8 cellular contexts compared by ENCODE assay signal in the genomic region with DNA sequence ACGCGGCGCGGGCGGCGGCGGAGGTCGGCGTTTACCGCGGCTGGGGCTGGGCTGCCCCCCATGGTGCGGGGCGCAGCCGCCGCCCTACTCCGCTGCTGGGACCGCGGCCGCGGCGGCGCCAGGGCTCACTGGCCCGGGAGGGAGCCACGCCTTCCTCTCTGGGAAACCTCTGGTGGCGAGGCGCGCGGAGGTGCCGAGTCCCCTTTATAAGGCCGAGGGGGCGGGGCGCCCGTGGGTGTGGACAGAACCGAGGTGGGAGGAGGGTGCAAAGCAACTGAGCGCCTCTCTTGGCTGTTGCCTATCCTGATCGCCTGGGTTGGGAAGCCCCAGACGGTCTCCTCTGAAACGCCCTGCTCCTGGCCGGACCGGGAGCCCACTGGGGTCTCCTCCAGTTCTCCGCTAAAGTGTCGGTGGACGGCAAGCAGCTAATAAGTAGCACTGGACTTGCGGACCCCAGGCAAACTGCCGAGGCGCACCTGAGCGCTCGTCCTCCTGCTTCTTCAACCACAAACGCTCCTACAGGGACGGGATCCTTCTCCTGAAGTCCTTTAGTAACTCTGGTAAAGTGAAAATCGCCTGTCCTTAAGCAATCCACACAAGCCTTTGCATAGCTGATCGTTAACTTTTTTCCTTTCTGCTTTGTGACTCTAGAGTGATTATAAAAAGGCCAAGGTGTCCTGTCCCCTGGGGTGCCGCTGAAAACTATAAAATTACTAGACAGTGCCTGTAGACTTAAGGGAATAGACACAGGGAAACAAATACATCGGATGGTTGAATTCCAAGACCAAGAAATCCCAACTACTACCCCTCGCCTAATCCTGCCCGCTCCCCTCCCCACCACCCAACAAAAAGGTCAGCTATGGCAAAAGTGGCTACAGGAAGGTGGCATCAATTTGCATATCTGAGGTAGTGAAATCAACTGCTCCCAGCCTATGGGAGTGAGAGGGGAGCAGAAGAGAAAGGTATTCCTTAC. TPM values are rescaled to one million over a fixed set of nuclear protein-coding genes. Genes with fewer than 3 reads are reported as not detected.
DNase-seq lines count a peak whose midpoint lies in the region; ATAC-seq and TF ChIP-seq lines count a peak whose summit lies in the region.

A gene (minus strand): TSS at position 182 of the 973 bp plus-strand sequence. CDS start 239 bp downstream, outside the sequence.

- TF ChIP-seq EP300 in sigmoid colon (IDR thresholded peaks at IDR 0.05), result no peak

- no TSS peak for BruUV-seq in Calu3 (replicated peaks; lab: Mats Ljungman, UMichigan)

- H3K9me3 ChIP-seq in right cardiac atrium (ENCODE audit: control insufficient read depth, low read length), result no peaks in the 10 kb centered on the region
- no peaks in the 10 kb centered on the region for H3K9me3 ChIP-seq in sigmoid colon

- no peak for TF ChIP-seq POLR2A in sigmoid colon (IDR thresholded peaks at IDR 0.05)

- H3K27ac ChIP-seq in right cardiac atrium (ENCODE audit: low read length) (no peak within 1 kb of the TSS), sigmoid colon (peak within 1 kb of the TSS; percentile 33 to 71 (median 57))

- ATAC-seq in HG02610 (IDR thresholded peaks at IDR 0.05; ENCODE audit: unreplicated experiment) (peak; percentile 31), right cardiac atrium (peak; percentile 80 to 84), GM19328 (IDR thresholded peaks at IDR 0.05; ENCODE audit: unreplicated experiment) (no peak)
- ATAC-seq in activated naive CD4-positive, alpha-beta T cell treated with anti-CD3 and anti-CD28 coated beads, Interleukin-2, amount 50 U/mL, for 72 hours, result peak; percentile 52 to 63

- CTCF ChIA-PET in Calu3 (lab: Charles Lee), result no interaction called here

- peak within 1 kb of the TSS; percentile 73 for H3K4me3 Mint-ChIP-seq in Calu3 (ENCODE audit: low read depth, unreplicated experiment)

- no peaks in the 10 kb centered on the region for H3K27me3 ChIP-seq in right cardiac atrium (ENCODE audit: control insufficient read depth, insufficient read depth)
- peaks cover 3 to 18% (median 6%) of the 10 kb centered on the region in 3 donors for H3K27me3 ChIP-seq in sigmoid colon

- H3K36me3 ChIP-seq in sigmoid colon, result no peaks in the 10 kb centered on the region

- no peaks in the 10 kb centered on the region for H3K36me3 Mint-ChIP-seq in Calu3 (ENCODE audit: insufficient read depth, unreplicated experiment)
- peaks cover 0 to 12% of the 10 kb centered on the region in 2 donors for H3K36me3 Mint-ChIP-seq in activated naive CD4-positive, alpha-beta T cell treated with anti-CD3 and anti-CD28 coated beads, Interleukin-2, amount 50 U/mL, for 72 hours

- peak within 1 kb of the TSS; percentile 43 for H3K4me3 ChIP-seq in right cardiac atrium (ENCODE audit: low read length)
- H3K4me3 ChIP-seq in sigmoid colon, result peak within 1 kb of the TSS; percentile 47 to 81 (median 69)

- peak; percentile 70 for DNase-seq in Calu3
- DNase-seq in OCI-M1 (lab: John Stamatoyannopoulos, UW), result peak; percentile 91
- peak in 1 of 2 donors; percentile 45 for DNase-seq in activated naive CD4-positive, alpha-beta T cell treated with anti-CD3 and anti-CD28 coated beads, Interleukin-2, amount 50 U/mL, for 72 hours (ENCODE audit: low spot score in 2 of 2)
- DNase-seq in right cardiac atrium, result peak; percentile 82 to 90 (median 88)
- peak; percentile 91 for DNase-seq in sigmoid colon
- DNase-seq in retina, result no peak

- H3K4me1 ChIP-seq in right cardiac atrium (ENCODE audit: control insufficient read depth, insufficient read depth, low read length) (no peaks in the 10 kb centered on the region), sigmoid colon (peaks cover 0 to 26% (median 21%) of the 10 kb centered on the region in 4 donors)

- H3K4me1 Mint-ChIP-seq in Calu3 (ENCODE audit: low read depth, unreplicated experiment), result no peaks in the 10 kb centered on the region

- intact Hi-C loops in Calu3 (cut with micrococcal nuclease; ENCODE audit: unreplicated experiment), result loop anchor here (2.0 kb wide), 1 partner anchor 303 kb away; no protein-coding TSS in a partner anchor
- intact Hi-C loops in right cardiac atrium (cut with DNase I), result loop anchor here in 3 of 4 donors (5.0 kb wide), 2 partner anchors 361 to 521 kb away; no protein-coding TSS in a partner anchor
- intact Hi-C loops in sigmoid colon (cut with DNase I), result loop anchor here (2.0 to 10.0 kb wide), 2 partner anchors 93 to 519 kb away; no protein-coding TSS in a partner anchor

- H3K27me3 Mint-ChIP-seq in Calu3 (ENCODE audit: unreplicated experiment), result peaks cover 51% of the 10 kb centered on the region

- H3K9me3 Mint-ChIP-seq in Calu3 (ENCODE audit: low read depth, unreplicated experiment), result no peaks in the 10 kb centered on the region
- H3K9me3 Mint-ChIP-seq in activated naive CD4-positive, alpha-beta T cell treated with anti-CD3 and anti-CD28 coated beads, Interleukin-2, amount 50 U/mL, for 72 hours, result no peaks in the 10 kb centered on the region

- TF ChIP-seq CTCF in Calu3 (IDR thresholded peaks at IDR 0.05; ENCODE audit: unreplicated experiment), result no peak
- no peak for TF ChIP-seq CTCF in sigmoid colon (IDR thresholded peaks at IDR 0.05)

- WGBS in right cardiac atrium, result 7% methylated on average over 56 of the region's 56 CpGs
- 4 to 7% methylated on average over 56 of the region's 56 CpGs for WGBS in sigmoid colon, 2 donors

- H3K27ac Mint-ChIP-seq in Calu3 (ENCODE audit: unreplicated experiment), result no peak within 1 kb of the TSS
- peak within 1 kb of the TSS in 1 of 2 donors; percentile 29 for H3K27ac Mint-ChIP-seq in activated naive CD4-positive, alpha-beta T cell treated with anti-CD3 and anti-CD28 coated beads, Interleukin-2, amount 50 U/mL, for 72 hours

RNA-seq across cellular contexts. Expression of the gene that starts here (rescaled TPM):
- total RNA-seq in Calu3 (2022), result 0.09 and 0.10 TPM in 2 replicates
- under 1 TPM in 1 of 2 donors, not detected in 1; 0.18 TPM for total RNA-seq in activated naive CD4-positive, alpha-beta T cell treated with anti-CD3 and anti-CD28 coated beads, Interleukin-2, amount 50 U/mL, for 72 hours
- total RNA-seq in right cardiac atrium, result 1 to 10 TPM in 3 of 4 donors, under 1 TPM in 1; 0.45 to 3.8 (median 1.5) TPM
- 1.3 TPM for polyA plus RNA-seq in right cardiac atrium
- 10 to 100 TPM; 26.8 to 52.4 (median 38.7) TPM for total RNA-seq in sigmoid colon
- polyA plus RNA-seq in sigmoid colon, result 1 to 10 TPM in 1 of 3 donors, under 1 TPM in 2; 0.46 to 4.0 (median 0.60) TPM

Comparison
In these comparisons a context has a peak if more than half of its experiments do, and no peak if none do; other contexts are left out.
1. RNA of the gene that starts here (total RNA-seq): 26.8 to 52.4 TPM in sigmoid colon; 0.45 to 3.8 TPM in right cardiac atrium, 0.18 TPM in activated naive CD4-positive, alpha-beta T cell treated with anti-CD3 and anti-CD28 coated beads, Interleukin-2, amount 50 U/mL, for 72 hours and 0.09 to 0.10 TPM in Calu3; every median in the first group is over 4 times any median in the second.
2. Peak in DNase-seq in Calu3; RNA of the gene not detected or under 1 TPM.
3. Peak in ATAC-seq in activated naive CD4-positive, alpha-beta T cell treated with anti-CD3 and anti-CD28 coated beads, Interleukin-2, amount 50 U/mL, for 72 hours; RNA of the gene not detected or under 1 TPM.